Comparison of ENCODE assay signal across 16 cellular contexts in genomic region chr22:41043727-41044126, GRCh38. TPM values are rescaled to one million over a fixed set of nuclear protein-coding genes. Genes with fewer than 3 reads are reported as not detected.
DNase-seq lines count a peak whose midpoint lies in the region; ATAC-seq and TF ChIP-seq lines count a peak whose summit lies in the region.
"Had no signal": no experiment of that assay in that cellular context is flagged by ENCODE, and none has a peak within 500 bp of the region (broad histone marks: within the 10 kb centered on the region; RNA-seq: fewer than 3 reads in every experiment).

No MANE protein-coding gene starts in this region.

- intact Hi-C loops in upper lobe of right lung (cut with DNase I) = no loop called here
- intact Hi-C loops in head of caudate nucleus (cut with DNase I) = no loop called here

- H3K9me3 ChIP-seq in upper lobe of right lung = no peaks in the 10 kb centered on the region
- H3K9me3 ChIP-seq: MG63, SK-N-SH had no signal

- DNase-seq in HL-60 (ENCODE audit: low read depth in 1 of 2, low spot score in 1 of 2) (peak; percentile 61 to 82), NB4 (ENCODE audit: low read depth) (peak; percentile 88), SIG-M5 treated with dmso at 0.1 percent for 504 hours (lab: John Stamatoyannopoulos, UW; ENCODE audit: unreplicated experiment) (peak; percentile 85), upper lobe of right lung (no peak), AG20443 (ENCODE audit: low spot score) (no peak), head of caudate nucleus (no peak)
- DNase-seq: DMS79 treated with DMSO at 0.1 percent for 48 hours, Karpas-422, MG63, NCI-H1694 treated with DMSO at 0.1 percent for 48 hours, NCI-H345, NCI-H524 treated with DMSO at 0.1 percent for 48 hours, Right ventricle myocardium superior, SK-N-SH had no signal

- H3K4me1 ChIP-seq in upper lobe of right lung = no peaks in the 10 kb centered on the region

- no peaks in the 10 kb centered on the region for H3K36me3 ChIP-seq in upper lobe of right lung
- H3K36me3 ChIP-seq: MG63 had no signal

- TF ChIP-seq POLR2A in NB4 (IDR thresholded peaks at IDR 0.05; ENCODE audit: extremely low read depth, insufficient read length) = no peak

- ATAC-seq in upper lobe of right lung = peak; percentile 51
- no peak for ATAC-seq in HG02623 (IDR thresholded peaks at IDR 0.05; ENCODE audit: unreplicated experiment)

- no peaks in the 10 kb centered on the region for H3K27me3 ChIP-seq in HL-60 (ENCODE audit: insufficient read depth, poor library complexity, severe bottlenecking)
- no peaks in the 10 kb centered on the region for H3K27me3 ChIP-seq in upper lobe of right lung
- H3K27me3 ChIP-seq: MG63 had no signal

- H3K4me3 ChIP-seq in HL-60 (replicated peaks; ENCODE audit: insufficient read depth, low read length) (no peak overlapping the region), NB4 (ENCODE audit: low read depth, low read length) (no peak overlapping the region), upper lobe of right lung (no peak overlapping the region)
- H3K4me3 ChIP-seq: MG63 had no signal

- H3K27ac ChIP-seq in HL-60 (replicated peaks) = peak overlapping the region; percentile 81
- no peak overlapping the region for H3K27ac ChIP-seq in upper lobe of right lung
- H3K27ac ChIP-seq: C4-2B had no signal

- TF ChIP-seq CTCF in HL-60 (IDR thresholded peaks at IDR 0.05; ENCODE audit: insufficient read depth, low read length) = no peak
- TF ChIP-seq CTCF in NB4 (IDR thresholded peaks at IDR 0.05; ENCODE audit: low read depth, low read length) = no peak
- no peak for TF ChIP-seq CTCF in upper lobe of right lung (IDR thresholded peaks at IDR 0.05)

RNA-seq across cellular contexts. Expression of gene EP300, which starts 48.7 kb away (rescaled TPM):
- 78.9 TPM for total RNA-seq in upper lobe of right lung

Comparison
In these comparisons a context has a peak if more than half of its experiments do, and no peak if none do; other contexts are left out.
1. DNase-seq: peak in HL-60 (2 of 2), NB4 (single experiment) and SIG-M5 treated with dmso at 0.1 percent for 504 hours (single experiment); none in upper lobe of right lung (single experiment), AG20443 (single experiment) and head of caudate nucleus (0 of 42).